In genomic region chr11:47414685-47415070, GRCh38 we compare ENCODE assay signal across 2 cellular contexts.
TF ChIP-seq lines count a peak whose summit lies in the region.

No MANE protein-coding gene starts in this region.

TF ChIP-seq in IMR-90, 13 proteins besides CTCF, POLR2A, EP300 and RAD21:
- TF ChIP-seq NFE2L2 (IDR thresholded peaks at IDR 0.05; ENCODE audit: low read depth, low read length) = no peak
- TF ChIP-seq ELK1 (IDR thresholded peaks at IDR 0.05; ENCODE audit: borderline replicate concordance, low read depth, low read length) = no peak
- TF ChIP-seq MAZ (IDR thresholded peaks at IDR 0.05; ENCODE audit: borderline replicate concordance, low read depth, low read length) = no peak
- no peak for TF ChIP-seq RFX5 (IDR thresholded peaks at IDR 0.05; ENCODE audit: low read depth, low read length)
- no peak for TF ChIP-seq SMC3 (IDR thresholded peaks at IDR 0.05; ENCODE audit: low read depth, low read length)
- no peak for TF ChIP-seq MAFK (IDR thresholded peaks at IDR 0.05; ENCODE audit: low read depth, low read length)

TF ChIP-seq in GM12878, 131 proteins besides CTCF, POLR2A, EP300 and RAD21:
- TF ChIP-seq PAX5 (IDR thresholded peaks at IDR 0.05; ENCODE audit: borderline replicate concordance, low read depth, low read length) (no peak), ETV6 (conservative IDR thresholded peaks at IDR 0.05 in 1 of 2, IDR thresholded peaks at IDR 0.05 in 1 of 2; ENCODE audit: borderline replicate concordance in 1 of 2, low read depth in 1 of 2) (no peak), E2F8 (IDR thresholded peaks at IDR 0.05; ENCODE audit: low read depth, partially characterized antibody) (no peak), ZNF274 (IDR thresholded peaks at IDR 0.05; ENCODE audit: insufficient read depth, insufficient read length) (no peak), CUX1 (IDR thresholded peaks at IDR 0.05; ENCODE audit: insufficient replicate concordance, low read depth, low read length) (no peak), HCFC1 (IDR thresholded peaks at IDR 0.05; ENCODE audit: low read length) (no peak), LARP7 (IDR thresholded peaks at IDR 0.05) (no peak), POU2F2 (IDR thresholded peaks at IDR 0.05; ENCODE audit: borderline replicate concordance, low read depth, low read length) (no peak), STAT1 (conservative IDR thresholded peaks at IDR 0.05) (no peak), ESRRA (IDR thresholded peaks at IDR 0.05; ENCODE audit: low read length) (no peak), BCLAF1 (IDR thresholded peaks at IDR 0.05) (no peak), IRF5 (IDR thresholded peaks at IDR 0.05; ENCODE audit: borderline replicate concordance) (no peak), ATF7 (IDR thresholded peaks at IDR 0.05; ENCODE audit: low read depth) (no peak), YBX1 (IDR thresholded peaks at IDR 0.05) (no peak), CBFB (IDR thresholded peaks at IDR 0.05; ENCODE audit: low read depth) (no peak)
